ENCODE assay signal across 22 cellular contexts in the genomic region with DNA sequence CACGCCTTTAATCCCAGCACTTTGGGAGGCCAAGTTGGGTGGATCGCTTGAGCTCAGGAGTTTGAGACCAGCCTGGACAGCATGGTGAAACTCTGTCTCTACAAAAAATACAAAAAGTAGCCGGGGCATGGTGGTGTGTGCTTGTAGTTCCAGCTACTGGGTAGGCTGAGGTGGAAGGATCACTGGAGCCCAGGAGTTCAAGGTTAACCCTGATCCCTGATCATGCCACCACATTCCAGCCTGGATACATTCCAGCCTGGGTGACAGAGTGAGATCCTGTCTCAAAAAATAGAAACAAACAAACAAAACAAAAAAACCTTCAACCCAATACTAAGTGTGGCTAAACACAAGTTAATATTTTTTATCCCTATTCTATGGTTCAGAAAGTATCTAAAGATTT.
"Had no signal": no experiment of that assay in that cellular context is flagged by ENCODE, and none has a peak within 500 bp of the region (broad histone marks: within the 10 kb centered on the region; RNA-seq: fewer than 3 reads in every experiment).

No MANE protein-coding gene starts in this region.

- H3K4me3 ChIP-seq: MG63, SJSA1, SK-N-MC had no signal

- H3K36me3 ChIP-seq: SJSA1 had no signal

- H3K27me3 ChIP-seq: MG63, SJSA1 had no signal

- FAIRE-seq: RCC 7860 had no signal

- DNase-seq: IMR-90, Karpas-422, KG1, MG63, NCI-H1092, NCI-H1105 treated with DMSO at 0.1 percent for 48 hours, NCI-H1417 treated with DMSO at 0.1 percent for 48 hours, NCI-H146, NCI-H1694 treated with DMSO at 0.1 percent for 48 hours, NCI-H1930, NCI-H2081, NCI-H2107, NCI-H2227 treated with DMSO at 0.1 percent for 48 hours, NCI-H524, NCI-H69, NCI-H774, Right ventricle myocardium superior, RPMI8226, SIG-M5 had no signal

- H3K27ac ChIP-seq: SJSA1, SK-N-MC had no signal

- H3K9me3 ChIP-seq: MG63, SJSA1 had no signal
